Comparison of ENCODE assay signal across 12 cellular contexts in the genomic region with DNA sequence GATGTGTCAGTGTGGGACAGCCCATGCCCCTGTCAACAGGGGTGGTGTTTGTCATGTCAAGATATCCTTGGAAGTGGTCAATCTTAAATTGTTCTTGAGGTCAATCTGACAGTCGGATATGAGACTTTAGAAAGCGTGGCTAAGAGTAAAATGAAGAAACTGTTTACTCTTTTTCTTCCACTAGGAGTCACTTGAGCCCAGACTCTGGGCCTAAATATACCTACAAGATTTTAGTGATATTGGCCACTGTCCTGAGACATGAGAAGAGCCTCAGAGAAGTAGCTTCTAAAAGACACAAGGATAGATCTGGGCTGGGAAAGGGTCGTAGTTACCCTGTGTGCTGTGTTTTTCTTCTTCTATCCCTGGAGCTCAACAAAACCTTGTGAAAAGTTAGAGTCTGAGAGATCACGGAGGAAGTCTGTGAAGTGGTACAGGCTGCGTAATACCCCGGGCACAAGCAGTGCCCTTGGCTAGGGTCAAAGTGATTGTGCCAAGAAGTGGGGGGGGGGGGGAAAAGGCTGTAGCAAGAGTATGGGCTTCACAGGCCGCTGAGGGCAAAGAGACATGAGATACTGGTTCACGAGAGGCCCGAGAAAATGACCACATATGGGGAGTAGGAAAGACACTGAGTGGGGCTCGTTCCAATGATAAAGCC.
DNase-seq lines count a peak whose midpoint lies in the region; FAIRE-seq and TF ChIP-seq lines count a peak whose summit lies in the region.
"Had no signal": no experiment of that assay in that cellular context is flagged by ENCODE, and none has a peak within 500 bp of the region (broad histone marks: within the 10 kb centered on the region; RNA-seq: fewer than 3 reads in every experiment).

No MANE protein-coding gene starts in this region.

- H3K4me3 Mint-ChIP-seq in progenitor cell of endocrine pancreas (ENCODE audit: low read depth) = no peak overlapping the region
- H3K4me3 Mint-ChIP-seq: IgD-negative memory B cell had no signal

- no peaks in the 10 kb centered on the region for H3K27me3 Mint-ChIP-seq in progenitor cell of endocrine pancreas
- H3K27me3 Mint-ChIP-seq: IgD-negative memory B cell had no signal

- DNase-seq in DMS53 (lab: John Stamatoyannopoulos, UW) = peak; percentile 47
- no peak for DNase-seq in DMS53 treated with DMSO at 0.1 percent for 48 hours (lab: John Stamatoyannopoulos, UW; ENCODE audit: unreplicated experiment)
- peak; percentile 6 for DNase-seq in NCI-H2081 treated with DMSO at 0.1 percent for 48 hours (lab: John Stamatoyannopoulos, UW)
- DNase-seq in epithelial cell of proximal tubule (ENCODE audit: low read depth) = no peak
- DNase-seq in progenitor cell of endocrine pancreas (ENCODE audit: low spot score, unreplicated experiment) = no peak
- no peak for DNase-seq in nucleus accumbens (lab: John Stamatoyannopoulos, UW)
- DNase-seq in GM19240 (ENCODE audit: insufficient read length, low spot score) = no peak
- DNase-seq in GM19239 (ENCODE audit: insufficient read length, low spot score) = no peak
- DNase-seq: lower lobe of right lung, testis had no signal

- no peaks in the 10 kb centered on the region for H3K4me1 Mint-ChIP-seq in progenitor cell of endocrine pancreas (ENCODE audit: low read depth)
- H3K4me1 Mint-ChIP-seq: IgD-negative memory B cell had no signal

- no peaks in the 10 kb centered on the region for H3K9me3 Mint-ChIP-seq in progenitor cell of endocrine pancreas (ENCODE audit: low read depth)
- H3K9me3 Mint-ChIP-seq: IgD-negative memory B cell had no signal

- no peaks in the 10 kb centered on the region for H3K36me3 Mint-ChIP-seq in progenitor cell of endocrine pancreas (ENCODE audit: insufficient read depth)
- H3K36me3 Mint-ChIP-seq: IgD-negative memory B cell had no signal

- TF ChIP-seq CTCF in epithelial cell of proximal tubule (conservative IDR thresholded peaks at IDR 0.05; ENCODE audit: low read depth, low read length) (peak; percentile 40), progenitor cell of endocrine pancreas (IDR thresholded peaks at IDR 0.05; ENCODE audit: unreplicated experiment) (peak; percentile 57)

- H3K27ac Mint-ChIP-seq in progenitor cell of endocrine pancreas = peak overlapping the region; percentile 55

- FAIRE-seq in GM19239 (lab: Jason Lieb, UNC) = no peak
- FAIRE-seq: A204.1 had no signal

- no peak overlapping the region for H3K4me3 ChIP-seq in epithelial cell of proximal tubule (ENCODE audit: low read depth, low read length)
- H3K4me3 ChIP-seq: lower lobe of right lung, testis had no signal

Comparison
In these comparisons a context has a peak if more than half of its experiments do, and no peak if none do; other contexts are left out.
1. DNase-seq: peak in DMS53 (single experiment) and NCI-H2081 treated with DMSO at 0.1 percent for 48 hours (single experiment); none in DMS53 treated with DMSO at 0.1 percent for 48 hours (single experiment), epithelial cell of proximal tubule (single experiment), progenitor cell of endocrine pancreas (single experiment), nucleus accumbens (0 of 56), GM19240 (single experiment) and GM19239 (single experiment).